ENCODE assay signal across 24 cellular contexts in genomic region chr3:1967525-1967924, GRCh38.
"Had no signal": no experiment of that assay in that cellular context is flagged by ENCODE, and none has a peak within 500 bp of the region (broad histone marks: within the 10 kb centered on the region; RNA-seq: fewer than 3 reads in every experiment).

No MANE protein-coding gene starts in this region.

- H3K4me3 Mint-ChIP-seq: dendritic cell treated with granulocyte-macrophage colony-stimulating factor and Interleukin-4, amounts not matched to agents 40 ng/mL and 50 ng/mL, for 4 days; effector memory CD8-positive, alpha-beta T cell; endodermal cell; mesothelial cell of epicardium; naive B cell had no signal

- H3K36me3 Mint-ChIP-seq: mesothelial cell of epicardium, naive B cell had no signal

- DNase-seq: colonic mucosa; cortex of kidney; effector CD8-positive, alpha-beta T cell; effector memory CD8-positive, alpha-beta T cell; endodermal cell; foreskin keratinocyte; gastrocnemius medialis; glutamatergic neuron; head of caudate nucleus; heart right ventricle; hippocampal formation; left cardiac atrium; left lung; left ventricle myocardium superior; lower lobe of right lung; mesenchymal stem cell; mucosa of descending colon; naive B cell had no signal

- H3K27me3 ChIP-seq: colonic mucosa, esophagus muscularis mucosa, foreskin keratinocyte, gastrocnemius medialis, left lung had no signal

- H3K4me3 ChIP-seq: colonic mucosa, esophagus muscularis mucosa, gastrocnemius medialis, heart right ventricle, left lung, lower lobe of right lung, mucosa of descending colon had no signal

- ATAC-seq: effector memory CD8-positive, alpha-beta T cell; foreskin keratinocyte; gastrocnemius medialis; heart right ventricle; left cardiac atrium; left lung; left ventricle myocardium superior; lower lobe of right lung; mucosa of descending colon had no signal

- FAIRE-seq: endometrium, islet of Langerhans, keratinocyte had no signal

- H3K9me3 ChIP-seq: colonic mucosa, esophagus muscularis mucosa, gastrocnemius medialis, lower lobe of right lung, mucosa of descending colon had no signal

- H3K27ac Mint-ChIP-seq: dendritic cell treated with granulocyte-macrophage colony-stimulating factor and Interleukin-4, amounts not matched to agents 40 ng/mL and 50 ng/mL, for 4 days; effector memory CD8-positive, alpha-beta T cell; endodermal cell; mesothelial cell of epicardium; naive B cell had no signal

- H3K36me3 ChIP-seq: colonic mucosa, esophagus muscularis mucosa, gastrocnemius medialis, heart right ventricle, left lung, lower lobe of right lung had no signal

- H3K27ac ChIP-seq: colonic mucosa, esophagus muscularis mucosa, foreskin keratinocyte, gastrocnemius medialis, heart right ventricle, left lung, lower lobe of right lung had no signal

- H3K4me1 ChIP-seq: colonic mucosa, esophagus muscularis mucosa, gastrocnemius medialis, heart right ventricle, left lung, lower lobe of right lung had no signal

- H3K4me1 Mint-ChIP-seq: naive B cell had no signal

- H3K9me3 Mint-ChIP-seq: endodermal cell, mesothelial cell of epicardium had no signal
